Comparison of ENCODE assay signal across 17 cellular contexts in genomic region chr15:93223803-93224202, GRCh38.
"Had no signal": no experiment of that assay in that cellular context is flagged by ENCODE, and none has a peak within 500 bp of the region (broad histone marks: within the 10 kb centered on the region; RNA-seq: fewer than 3 reads in every experiment).

No MANE protein-coding gene starts in this region.

- H3K9me3 ChIP-seq: neutrophil, transverse colon had no signal

- H3K36me3 Mint-ChIP-seq: activated naive CD4-positive, alpha-beta T cell treated with anti-CD3 and anti-CD28 coated beads, Interleukin-2, amount 10 ng/mL, durations not matched to agents 7 days and 5 days; natural killer cell; WTC11 had no signal

- H3K36me3 ChIP-seq: neutrophil, transverse colon had no signal

- ATAC-seq: activated CD8-positive, alpha-beta T cell treated with anti-CD3 and anti-CD28 coated beads, Interleukin-2, amount 10 ng/mL, durations not matched to agents 7 days and 5 days; effector memory CD8-positive, alpha-beta T cell; left ventricle myocardium superior; natural killer cell; T-helper 17 cell; WTC11 had no signal

- H3K9me3 Mint-ChIP-seq: activated CD4-positive, alpha-beta T cell treated with anti-CD3 and anti-CD28 coated beads, Interleukin-2, amount 10 ng/mL, durations not matched to agents 24 days and 14 days; activated naive CD4-positive, alpha-beta T cell treated with anti-CD3 and anti-CD28 coated beads, Interleukin-2, amount 10 ng/mL, durations not matched to agents 7 days and 5 days; effector memory CD8-positive, alpha-beta T cell; natural killer cell had no signal

- H3K4me1 ChIP-seq: transverse colon had no signal

- H3K4me1 Mint-ChIP-seq: activated naive CD4-positive, alpha-beta T cell treated with anti-CD3 and anti-CD28 coated beads, Interleukin-2, amount 10 ng/mL, durations not matched to agents 7 days and 5 days; natural killer cell had no signal

- H3K4me3 ChIP-seq: transverse colon had no signal

- H3K27ac ChIP-seq: neutrophil, transverse colon had no signal

- H3K27me3 ChIP-seq: transverse colon had no signal

- H3K4me3 Mint-ChIP-seq: activated CD4-positive, alpha-beta T cell treated with anti-CD3 and anti-CD28 coated beads, Interleukin-2, amount 10 ng/mL, durations not matched to agents 24 days and 14 days; activated CD8-positive, alpha-beta T cell treated with anti-CD3 and anti-CD28 coated beads, Interleukin-2, amount 10 ng/mL, durations not matched to agents 7 days and 5 days; activated naive CD4-positive, alpha-beta T cell treated with anti-CD3 and anti-CD28 coated beads, Interleukin-2, amount 10 ng/mL, durations not matched to agents 7 days and 5 days; effector memory CD8-positive, alpha-beta T cell; natural killer cell; T-helper 17 cell; WTC11 had no signal

- H3K27ac Mint-ChIP-seq: activated CD4-positive, alpha-beta T cell treated with anti-CD3 and anti-CD28 coated beads, Interleukin-2, amount 10 ng/mL, durations not matched to agents 24 days and 14 days; activated CD8-positive, alpha-beta T cell treated with anti-CD3 and anti-CD28 coated beads, Interleukin-2, amount 10 ng/mL, durations not matched to agents 7 days and 5 days; activated naive CD4-positive, alpha-beta T cell treated with anti-CD3 and anti-CD28 coated beads, Interleukin-2, amount 10 ng/mL, durations not matched to agents 7 days and 5 days; effector memory CD8-positive, alpha-beta T cell; natural killer cell; T-helper 17 cell; WTC11 had no signal

- DNase-seq: activated CD4-positive, alpha-beta T cell treated with anti-CD3 and anti-CD28 coated beads, Interleukin-2, amount 10 ng/mL, durations not matched to agents 24 days and 14 days; activated CD8-positive, alpha-beta T cell treated with anti-CD3 and anti-CD28 coated beads, Interleukin-2, amount 10 ng/mL, durations not matched to agents 7 days and 5 days; activated naive CD4-positive, alpha-beta T cell treated with anti-CD3 and anti-CD28 coated beads, Interleukin-2, amount 10 ng/mL, durations not matched to agents 7 days and 5 days; dermis blood vessel endothelial cell; effector memory CD8-positive, alpha-beta T cell; foreskin melanocyte; kidney glomerular epithelial cell; left ventricle myocardium superior; mesenchymal stem cell; natural killer cell; retina; stimulated activated CD4-positive, alpha-beta T cell treated with anti-CD3 and anti-CD28 coated beads, Interleukin-2, amount 100 ng/mL, for 48 hours; stimulated activated naive CD4-positive, alpha-beta T cell; T-helper 17 cell; transverse colon had no signal
